11 cellular contexts compared by ENCODE assay signal in the genomic region with DNA sequence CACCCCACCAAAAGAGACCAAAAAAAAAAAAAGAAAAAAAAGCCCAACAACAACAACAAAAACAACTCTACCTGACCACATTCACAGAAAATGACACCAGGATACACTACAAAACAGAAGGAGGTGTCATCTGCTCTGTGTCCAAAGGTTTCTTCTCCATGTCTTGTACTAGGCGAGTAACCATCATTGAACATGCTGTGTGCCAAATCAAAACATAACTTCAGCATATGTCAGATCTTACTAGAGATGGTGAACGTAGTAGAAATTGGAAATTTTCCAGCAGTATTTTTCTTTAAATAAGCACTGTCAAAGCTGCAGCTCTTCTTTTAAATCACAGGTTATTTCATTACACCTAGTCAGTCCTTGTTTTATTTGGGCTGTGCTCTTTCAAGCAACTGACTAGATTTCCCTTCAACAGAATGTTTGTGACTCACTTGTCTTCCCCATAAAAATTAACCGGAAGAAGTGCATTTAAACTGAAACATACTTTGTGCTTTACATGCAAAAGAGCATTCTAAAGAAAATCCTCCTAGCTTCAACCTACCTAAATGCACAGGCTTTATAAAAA. TPM values are rescaled to one million over a fixed set of nuclear protein-coding genes. Genes with fewer than 3 reads are reported as not detected.
DNase-seq lines count a peak whose midpoint lies in the region; ATAC-seq, FAIRE-seq and TF ChIP-seq lines count a peak whose summit lies in the region.
"Had no signal": no experiment of that assay in that cellular context is flagged by ENCODE, and none has a peak within 500 bp of the region (broad histone marks: within the 10 kb centered on the region; RNA-seq: fewer than 3 reads in every experiment).

No MANE protein-coding gene starts in this region.

- TF ChIP-seq RAD21 in HepG2 (CRISPR knock-in tag; IDR thresholded peaks at IDR 0.05): no peak

- DNase-seq in HepG2 (ENCODE audit: low spot score): no peak
- no peak for DNase-seq in right lobe of liver
- DNase-seq in RPMI7951 (ENCODE audit: low read depth): peak; percentile 42
- no peak for DNase-seq in epithelial cell of prostate (ENCODE audit: low read depth, low spot score)
- DNase-seq in superior temporal gyrus (ENCODE audit: extremely low spot score): peak; percentile 22
- no peak for DNase-seq in Right ventricle myocardium superior
- no peak for DNase-seq in NOMO-1 treated with dmso at 0.1 percent for 144 hours (lab: John Stamatoyannopoulos, UW; ENCODE audit: unreplicated experiment)
- DNase-seq in NCI-H1436 (lab: John Stamatoyannopoulos, UW): no peak
- DNase-seq: anterior cingulate cortex, NCI-H1417, WERI-Rb-1 had no signal

- H3K79me2 ChIP-seq in HepG2 (ENCODE audit: insufficient read depth, low read length): peaks cover 62% of the 10 kb centered on the region

- peaks cover 25% of the 10 kb centered on the region for H4K20me1 ChIP-seq in HepG2 (ENCODE audit: insufficient read depth, low read length)

- TSS peak; percentile 24 for BruUV-seq in HepG2 (replicated peaks; lab: Mats Ljungman, UMichigan)

- ATAC-seq in HepG2 (no peak), right lobe of liver (no peak), Right ventricle myocardium superior (ENCODE audit: poor library complexity) (no peak)

- intact Hi-C loops in HepG2 (cut with micrococcal nuclease; ENCODE audit: unreplicated experiment): no loop called here
- intact Hi-C loops in right lobe of liver (cut with DNase I): no loop called here
- intact Hi-C loops in Right ventricle myocardium superior (cut with DNase I): no loop called here

- TF ChIP-seq CTCF in HepG2 (CRISPR knock-in tag; IDR thresholded peaks at IDR 0.05) (no peak), right lobe of liver (IDR thresholded peaks at IDR 0.05) (no peak)

- H3K36me3 ChIP-seq in HepG2 (replicated peaks in 1 of 2; ENCODE audit: control insufficient read depth in 1 of 2, insufficient read depth in 2 of 2, low read length in 2 of 2) (peaks cover 8 to 29% of the 10 kb centered on the region in 2 experiments; a peak in 4 of 5 replicates), right lobe of liver (peaks cover 0 to 12% (median 4%) of the 10 kb centered on the region in 4 donors)

- POLR2A ChIA-PET in HepG2 (lab: Yijun Ruan, JAX): no interaction called here

- WGBS in HepG2 (ENCODE audit: low lambda C conversion rate): 97% methylated on average over 3 of the region's 3 CpGs
- 69% methylated on average over 3 of the region's 3 CpGs for WGBS in right lobe of liver (ENCODE audit: insufficient coverage, low coverage, low lambda C conversion rate, missing lambda C conversion rate)

- TF ChIP-seq POLR2A in HepG2 (IDR thresholded peaks at IDR 0.05; ENCODE audit: insufficient read depth in 1 of 2, low read depth in 2 of 2, low read length in 2 of 2): no peak
- TF ChIP-seq POLR2A in right lobe of liver (IDR thresholded peaks at IDR 0.05): no peak

- no peak overlapping the region for H3K9ac ChIP-seq in HepG2 (ENCODE audit: insufficient read depth, low read depth, low read length)

- no peak for FAIRE-seq in HepG2 (lab: Jason Lieb, UNC)

- H3K4me1 ChIP-seq in HepG2 (ENCODE audit: insufficient read depth, low read length): peaks cover 24% of the 10 kb centered on the region
- peaks cover 0 to 9% (median 3%) of the 10 kb centered on the region in 4 donors for H3K4me1 ChIP-seq in right lobe of liver

- CTCF ChIA-PET in HepG2 (lab: Yijun Ruan, JAX; ENCODE audit: low intra/inter-chr PET ratio, low total read pairs): no interaction called here

- H3K9me3 ChIP-seq in HepG2 (ENCODE audit: low read length) (no peaks in the 10 kb centered on the region), right lobe of liver (no peaks in the 10 kb centered on the region)

- H3K27ac ChIP-seq in HepG2 (ENCODE audit: extremely low read length, insufficient read depth, low read length): no peak overlapping the region
- no peak overlapping the region for H3K27ac ChIP-seq in right lobe of liver
- peak overlapping the region; percentile 81 for H3K27ac ChIP-seq in epithelial cell of prostate
- H3K27ac ChIP-seq: WERI-Rb-1 had no signal

- H3K4me3 ChIP-seq in HepG2 (replicated peaks in 1 of 3; ENCODE audit: insufficient read depth in 1 of 3, low read depth in 2 of 3, low read length in 3 of 3): no peak overlapping the region
- H3K4me3 ChIP-seq in right lobe of liver: no peak overlapping the region

- TF ChIP-seq EP300 in HepG2 (IDR thresholded peaks at IDR 0.05; ENCODE audit: low read depth in 2 of 2, low read length in 2 of 2) (no peak), HepG2 (CRISPR knock-in tag; IDR thresholded peaks at IDR 0.05; ENCODE audit: borderline replicate concordance) (no peak)

- H3K4me2 ChIP-seq in HepG2 (ENCODE audit: low read depth, low read length): no peak overlapping the region

- in situ Hi-C loops in HepG2 (cut with HindIII; ENCODE audit: extremely low pct_ligation_motif_present, low pct_unique_long_range_greater_than_20kb): no loop called here

- H3K27me3 ChIP-seq in HepG2 (ENCODE audit: control insufficient read depth in 1 of 2, insufficient read depth in 2 of 2, low read length in 2 of 2): no peaks in the 10 kb centered on the region
- no peaks in the 10 kb centered on the region for H3K27me3 ChIP-seq in right lobe of liver

- H2AFZ ChIP-seq in HepG2 (ENCODE audit: low read length): no peak overlapping the region

TF ChIP-seq in HepG2, 621 proteins besides CTCF, POLR2A, EP300 and RAD21 (continues in another document):
- TF ChIP-seq, protein P1, sequence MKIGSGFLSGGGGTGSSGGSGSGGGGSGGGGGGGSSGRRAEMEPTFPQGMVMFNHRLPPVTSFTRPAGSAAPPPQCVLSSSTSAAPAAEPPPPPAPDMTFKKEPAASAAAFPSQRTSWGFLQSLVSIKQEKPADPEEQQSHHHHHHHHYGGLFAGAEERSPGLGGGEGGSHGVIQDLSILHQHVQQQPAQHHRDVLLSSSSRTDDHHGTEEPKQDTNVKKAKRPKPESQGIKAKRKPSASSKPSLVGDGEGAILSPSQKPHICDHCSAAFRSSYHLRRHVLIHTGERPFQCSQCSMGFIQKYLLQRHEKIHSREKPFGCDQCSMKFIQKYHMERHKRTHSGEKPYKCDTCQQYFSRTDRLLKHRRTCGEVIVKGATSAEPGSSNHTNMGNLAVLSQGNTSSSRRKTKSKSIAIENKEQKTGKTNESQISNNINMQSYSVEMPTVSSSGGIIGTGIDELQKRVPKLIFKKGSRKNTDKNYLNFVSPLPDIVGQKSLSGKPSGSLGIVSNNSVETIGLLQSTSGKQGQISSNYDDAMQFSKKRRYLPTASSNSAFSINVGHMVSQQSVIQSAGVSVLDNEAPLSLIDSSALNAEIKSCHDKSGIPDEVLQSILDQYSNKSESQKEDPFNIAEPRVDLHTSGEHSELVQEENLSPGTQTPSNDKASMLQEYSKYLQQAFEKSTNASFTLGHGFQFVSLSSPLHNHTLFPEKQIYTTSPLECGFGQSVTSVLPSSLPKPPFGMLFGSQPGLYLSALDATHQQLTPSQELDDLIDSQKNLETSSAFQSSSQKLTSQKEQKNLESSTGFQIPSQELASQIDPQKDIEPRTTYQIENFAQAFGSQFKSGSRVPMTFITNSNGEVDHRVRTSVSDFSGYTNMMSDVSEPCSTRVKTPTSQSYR (CRISPR knock-in tag; IDR thresholded peaks at IDR 0.05; ENCODE audit: borderline replicate concordance): no peak
- TF ChIP-seq, protein P2, sequence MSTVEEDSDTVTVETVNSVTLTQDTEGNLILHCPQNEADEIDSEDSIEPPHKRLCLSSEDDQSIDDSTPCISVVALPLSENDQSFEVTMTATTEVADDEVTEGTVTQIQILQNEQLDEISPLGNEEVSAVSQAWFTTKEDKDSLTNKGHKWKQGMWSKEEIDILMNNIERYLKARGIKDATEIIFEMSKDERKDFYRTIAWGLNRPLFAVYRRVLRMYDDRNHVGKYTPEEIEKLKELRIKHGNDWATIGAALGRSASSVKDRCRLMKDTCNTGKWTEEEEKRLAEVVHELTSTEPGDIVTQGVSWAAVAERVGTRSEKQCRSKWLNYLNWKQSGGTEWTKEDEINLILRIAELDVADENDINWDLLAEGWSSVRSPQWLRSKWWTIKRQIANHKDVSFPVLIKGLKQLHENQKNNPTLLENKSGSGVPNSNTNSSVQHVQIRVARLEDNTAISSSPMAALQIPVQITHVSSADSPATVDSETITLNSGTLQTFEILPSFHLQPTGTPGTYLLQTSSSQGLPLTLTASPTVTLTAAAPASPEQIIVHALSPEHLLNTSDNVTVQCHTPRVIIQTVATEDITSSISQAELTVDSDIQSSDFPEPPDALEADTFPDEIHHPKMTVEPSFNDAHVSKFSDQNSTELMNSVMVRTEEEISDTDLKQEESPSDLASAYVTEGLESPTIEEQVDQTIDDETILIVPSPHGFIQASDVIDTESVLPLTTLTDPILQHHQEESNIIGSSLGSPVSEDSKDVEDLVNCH (CRISPR knock-in tag; IDR thresholded peaks at IDR 0.05): no peak
- TF ChIP-seq TGIF2 (CRISPR knock-in tag; IDR thresholded peaks at IDR 0.05) (no peak), ISX (CRISPR knock-in tag; conservative IDR thresholded peaks at IDR 0.05) (no peak), SPEN (CRISPR knock-in tag; IDR thresholded peaks at IDR 0.05; ENCODE audit: low read depth) (no peak)

RNA-seq across cellular contexts. Expression of a gene that starts 46.5 kb away (rescaled TPM):
- total RNA-seq in HepG2 (2016; rRNA removed; fragmentation: Illumina TruSeq; extraction: Trizol) (11.7 and 17.1 TPM in 2 replicates), right lobe of liver (10 to 100 TPM in 5 of 6 experiments, 1 to 10 TPM in 1; 9.1 to 18.4 (median 13.1) TPM), Right ventricle myocardium superior (20.1 TPM)
- total RNA-seq in HepG2 (2016; cell fraction: cytosol; rRNA removed; fragmentation: Illumina TruSeq; extraction: Trizol; ENCODE audit: low read depth): 1.8 and 2.0 TPM in 2 replicates
- 10.6 and 15.3 TPM in 2 replicates for total RNA-seq in HepG2 (2016; cell fraction: insoluble cytoplasmic fraction; rRNA removed; fragmentation: Illumina TruSeq; extraction: Trizol)
- 8.2 and 11.6 TPM in 2 replicates for total RNA-seq in HepG2 (2016; cell fraction: membrane; rRNA removed; fragmentation: Illumina TruSeq; extraction: Trizol)
- total RNA-seq in HepG2 (2016; cell fraction: nucleus; rRNA removed; fragmentation: Illumina TruSeq; extraction: Trizol): 17.1 and 20.1 TPM in 2 replicates
- 4.8 and 6.9 TPM in 2 replicates for polyA plus RNA-seq in HepG2 (2011; rRNA removed)
- polyA plus RNA-seq in HepG2 (2011; cell fraction: cytosol; rRNA removed): 2.3 and 3.2 TPM in 2 replicates
- 5.1 and 5.2 TPM in 2 replicates for polyA plus RNA-seq in HepG2 (2011; cell fraction: nucleus; rRNA removed)
- 12.3 and 16.1 TPM in 2 replicates for polyA plus RNA-seq in HepG2 (2012)
- polyA plus RNA-seq in HepG2 (2016; cell fraction: cytosol; fragmentation: Illumina TruSeq; extraction: Trizol; ENCODE audit: low read depth): 0.44 and 0.52 TPM in 2 replicates
- polyA plus RNA-seq in HepG2 (2016; cell fraction: insoluble cytoplasmic fraction; fragmentation: Illumina TruSeq; extraction: Trizol; ENCODE audit: low read depth): 11.7 and 11.8 TPM in 2 replicates
- polyA plus RNA-seq in HepG2 (2016; cell fraction: membrane; fragmentation: Illumina TruSeq; extraction: Trizol; ENCODE audit: low read depth): 3.9 and 4.0 TPM in 2 replicates
- 21.5 and 22.8 TPM in 2 replicates for polyA plus RNA-seq in HepG2 (2016; cell fraction: nucleus; fragmentation: Illumina TruSeq; extraction: Trizol; ENCODE audit: insufficient read depth, low read depth)
- polyA minus RNA-seq in HepG2 (2011; rRNA and poly(A)+ RNA removed; ENCODE audit: low replicate concordance): 10.5 and 12.2 TPM in 2 replicates
- 7.3 and 8.4 TPM in 2 replicates for polyA minus RNA-seq in HepG2 (2011; cell fraction: cytosol; rRNA and poly(A)+ RNA removed)
- 20.3 and 20.6 TPM in 2 replicates for polyA minus RNA-seq in HepG2 (2011; cell fraction: nucleus; rRNA and poly(A)+ RNA removed)
- 13.1 and 13.7 TPM in 2 replicates for total RNA-seq in RPMI7951 (2014; rRNA removed; shearing (Covaris generic))

Comparison
In these comparisons a context has a peak if more than half of its experiments do, and no peak if none do; other contexts are left out.
1. DNase-seq: peak in RPMI7951 (single experiment) and superior temporal gyrus (single experiment); none in HepG2 (single experiment), right lobe of liver (0 of 3), epithelial cell of prostate (single experiment), Right ventricle myocardium superior (single experiment), NOMO-1 treated with dmso at 0.1 percent for 144 hours (single experiment) and NCI-H1436 (single experiment).